ENCODE assay signal across 33 cellular contexts in the genomic region with DNA sequence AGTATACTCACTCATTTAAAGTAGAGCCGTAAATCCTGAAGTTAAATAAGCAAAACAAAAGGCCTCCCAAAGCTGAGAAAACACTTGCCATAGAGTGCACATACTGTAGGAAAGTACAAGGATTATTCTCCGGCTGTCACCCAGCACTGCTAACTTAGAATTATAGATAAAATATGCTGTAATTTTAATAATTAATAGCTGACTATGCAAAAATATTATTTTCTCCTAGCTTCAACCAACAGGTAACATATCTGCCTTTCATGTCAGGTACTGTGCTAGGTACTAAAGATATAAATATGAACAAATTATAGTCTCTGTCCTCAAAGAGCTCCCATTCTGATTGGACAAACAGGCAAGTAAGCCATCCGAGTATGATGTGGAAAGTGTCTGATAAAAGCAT.
"Had no signal": no experiment of that assay in that cellular context is flagged by ENCODE, and none has a peak within 500 bp of the region (broad histone marks: within the 10 kb centered on the region; RNA-seq: fewer than 3 reads in every experiment).

No MANE protein-coding gene starts in this region.

- H3K4me3 ChIP-seq: adrenal gland, body of pancreas, breast epithelium had no signal

- FAIRE-seq: astrocyte, TTC549 had no signal

- DNase-seq: activated B cell treated with CpG ODN at 0.5 μM for 24 hours; activated CD4-positive, alpha-beta memory T cell treated with anti-CD3 and anti-CD28 coated beads for 36 hours; activated CD4-positive, alpha-beta T cell treated with anti-CD3 and anti-CD28 coated beads for 4 hours; activated CD4-positive, alpha-beta T cell treated with anti-CD3 and anti-CD28 coated beads, Interleukin-2, amount 10 ng/mL, durations not matched to agents 24 days and 14 days; activated CD4-positive, alpha-beta T cell treated with anti-CD3 and anti-CD28 coated beads, Interleukin-2, amount 50 U/mL, for 1 hour; activated CD4-positive, alpha-beta T cell treated with anti-CD3 and anti-CD28 coated beads, Interleukin-2, amount 50 U/mL, for 4 hours; activated CD4-positive, CD25-positive, alpha-beta regulatory T cell treated with anti-CD3 and anti-CD28 coated beads, Interleukin-2, amount 50 U/mL, for 72 hours; activated CD8-positive, alpha-beta memory T cell treated with anti-CD3 and anti-CD28 coated beads, Interleukin-2, amount 50 U/mL, for 4 hours; activated CD8-positive, alpha-beta T cell treated with anti-CD3 and anti-CD28 coated beads for 36 hours; activated effector memory CD4-positive, alpha-beta T cell treated with anti-CD3 and anti-CD28 coated beads, Interleukin-2, amount 50 U/mL, for 16 hours; activated gamma-delta T cell treated with Interleukin-2 at 50 U/mL for 16 hours; activated naive CD4-positive, alpha-beta T cell; activated naive CD4-positive, alpha-beta T cell treated with anti-CD3 and anti-CD28 coated beads for 36 hours; activated naive CD4-positive, alpha-beta T cell treated with anti-CD3 and anti-CD28 coated beads, Interleukin-2, amount 50 U/mL, for 16 hours; activated naive CD8-positive, alpha-beta T cell treated with anti-CD3 and anti-CD28 coated beads for 36 hours; activated T-cell treated with anti-CD3 and anti-CD28 coated beads for 4 hours; activated T-cell treated with anti-CD3 and anti-CD28 coated beads, Interleukin-2, amount 50 U/mL, for 1 hour; activated T-cell treated with anti-CD3 and anti-CD28 coated beads, Interleukin-2, amount 50 U/mL, for 4 hours; activated T-cell treated with anti-CD3 and anti-CD28 coated beads, Interleukin-2, amount 50 U/mL, for 72 hours; amniotic stem cell; aorta; body of pancreas; brain microvascular endothelial cell; central memory CD4-positive, alpha-beta T cell; T-helper 2 cell; T-helper 9 cell had no signal

- H3K4me1 ChIP-seq: adrenal gland, body of pancreas, breast epithelium had no signal

- ATAC-seq: activated CD8-positive, alpha-beta T cell treated with anti-CD3 and anti-CD28 coated beads for 36 hours; activated naive CD4-positive, alpha-beta T cell treated with anti-CD3 and anti-CD28 coated beads, Interleukin-2, amount 50 U/mL, for 72 hours; activated T-cell treated with anti-CD3 and anti-CD28 coated beads, Interleukin-2, amount 50 U/mL, for 4 hours; activated T-cell treated with anti-CD3 and anti-CD28 coated beads, Interleukin-2, amount 50 U/mL, for 72 hours; activated T-helper 17 cell treated with anti-CD3 and anti-CD28 coated beads, Interleukin-2, amount 50 U/mL, for 72 hours; body of pancreas had no signal

- H3K36me3 ChIP-seq: adrenal gland, brain microvascular endothelial cell, breast epithelium had no signal

- H3K27ac ChIP-seq: adrenal gland, body of pancreas, brain microvascular endothelial cell, breast epithelium, VCaP had no signal

- H3K27me3 ChIP-seq: adrenal gland, body of pancreas, brain microvascular endothelial cell, breast epithelium had no signal

- H3K9me3 ChIP-seq: adrenal gland, body of pancreas, breast epithelium had no signal
